ENCODE assay signal across 2 cellular contexts in the genomic region with DNA sequence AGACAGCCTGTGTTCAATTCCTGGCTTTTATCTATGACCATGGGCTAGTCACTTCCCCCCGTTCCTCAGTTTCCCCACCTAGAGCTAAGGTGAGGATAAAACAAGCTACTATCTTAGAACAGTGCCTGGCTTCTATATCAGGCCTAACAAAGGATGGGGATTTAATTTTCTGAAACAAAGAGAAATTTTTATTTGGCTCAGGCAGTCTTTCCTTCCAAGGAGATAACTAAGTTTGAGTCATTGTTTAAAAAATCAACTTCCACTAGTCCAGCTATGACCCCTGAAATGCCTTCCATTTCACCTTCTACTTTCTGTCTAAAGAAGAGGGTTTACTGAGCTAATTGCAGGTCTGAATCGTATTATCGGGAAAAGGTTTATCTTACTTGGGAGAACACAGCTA.
TF ChIP-seq lines count a peak whose summit lies in the region.

No MANE protein-coding gene starts in this region.

TF ChIP-seq in SK-N-SH, 30 proteins besides CTCF, POLR2A, EP300 and RAD21 (continued from another document):
- no peak for TF ChIP-seq REST (IDR thresholded peaks at IDR 0.05; ENCODE audit: low read depth, low read length)
- no peak for TF ChIP-seq CHD2 (IDR thresholded peaks at IDR 0.05; ENCODE audit: low read length, partially characterized antibody)
- TF ChIP-seq NFIC (IDR thresholded peaks at IDR 0.05; ENCODE audit: borderline replicate concordance): no peak
- no peak for TF ChIP-seq RFX5 (IDR thresholded peaks at IDR 0.05; ENCODE audit: low read length)
- no peak for TF ChIP-seq MEF2A (IDR thresholded peaks at IDR 0.05; ENCODE audit: borderline replicate concordance, low read depth)
- TF ChIP-seq SMC3 (IDR thresholded peaks at IDR 0.05; ENCODE audit: low read depth, low read length): no peak
- TF ChIP-seq GATA2 (CRISPR knock-in tag; IDR thresholded peaks at IDR 0.05): no peak
- no peak for TF ChIP-seq SIN3A (IDR thresholded peaks at IDR 0.05; ENCODE audit: borderline replicate concordance, low read depth, low read length)
- TF ChIP-seq ELF1 (IDR thresholded peaks at IDR 0.05): no peak
- no peak for TF ChIP-seq TCF12 (IDR thresholded peaks at IDR 0.05)
- TF ChIP-seq GABPA (IDR thresholded peaks at IDR 0.05; ENCODE audit: low read depth): no peak
- TF ChIP-seq JUND (IDR thresholded peaks at IDR 0.05): no peak
- TF ChIP-seq FOSL2 (IDR thresholded peaks at IDR 0.05; ENCODE audit: borderline replicate concordance, low read depth): no peak

TF ChIP-seq in SK-N-SH treated with all-trans-retinoic acid at 6 μM for 48 hours, 23 proteins besides CTCF, POLR2A, EP300 and RAD21 (continued from another document):
- TF ChIP-seq, protein P1, sequence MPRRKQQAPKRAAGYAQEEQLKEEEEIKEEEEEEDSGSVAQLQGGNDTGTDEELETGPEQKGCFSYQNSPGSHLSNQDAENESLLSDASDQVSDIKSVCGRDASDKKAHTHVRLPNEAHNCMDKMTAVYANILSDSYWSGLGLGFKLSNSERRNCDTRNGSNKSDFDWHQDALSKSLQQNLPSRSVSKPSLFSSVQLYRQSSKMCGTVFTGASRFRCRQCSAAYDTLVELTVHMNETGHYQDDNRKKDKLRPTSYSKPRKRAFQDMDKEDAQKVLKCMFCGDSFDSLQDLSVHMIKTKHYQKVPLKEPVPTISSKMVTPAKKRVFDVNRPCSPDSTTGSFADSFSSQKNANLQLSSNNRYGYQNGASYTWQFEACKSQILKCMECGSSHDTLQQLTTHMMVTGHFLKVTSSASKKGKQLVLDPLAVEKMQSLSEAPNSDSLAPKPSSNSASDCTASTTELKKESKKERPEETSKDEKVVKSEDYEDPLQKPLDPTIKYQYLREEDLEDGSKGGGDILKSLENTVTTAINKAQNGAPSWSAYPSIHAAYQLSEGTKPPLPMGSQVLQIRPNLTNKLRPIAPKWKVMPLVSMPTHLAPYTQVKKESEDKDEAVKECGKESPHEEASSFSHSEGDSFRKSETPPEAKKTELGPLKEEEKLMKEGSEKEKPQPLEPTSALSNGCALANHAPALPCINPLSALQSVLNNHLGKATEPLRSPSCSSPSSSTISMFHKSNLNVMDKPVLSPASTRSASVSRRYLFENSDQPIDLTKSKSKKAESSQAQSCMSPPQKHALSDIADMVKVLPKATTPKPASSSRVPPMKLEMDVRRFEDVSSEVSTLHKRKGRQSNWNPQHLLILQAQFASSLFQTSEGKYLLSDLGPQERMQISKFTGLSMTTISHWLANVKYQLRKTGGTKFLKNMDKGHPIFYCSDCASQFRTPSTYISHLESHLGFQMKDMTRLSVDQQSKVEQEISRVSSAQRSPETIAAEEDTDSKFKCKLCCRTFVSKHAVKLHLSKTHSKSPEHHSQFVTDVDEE (CRISPR knock-in tag; IDR thresholded peaks at IDR 0.05): no peak
- no peak for TF ChIP-seq PATZ1 (CRISPR knock-in tag; IDR thresholded peaks at IDR 0.05; ENCODE audit: borderline replicate concordance)
- TF ChIP-seq ARNTL (CRISPR knock-in tag; IDR thresholded peaks at IDR 0.05; ENCODE audit: borderline replicate concordance, low read depth): no peak
- TF ChIP-seq ZFP30 (CRISPR knock-in tag; IDR thresholded peaks at IDR 0.05): no peak
- TF ChIP-seq CSDC2 (CRISPR knock-in tag; IDR thresholded peaks at IDR 0.05): no peak
- TF ChIP-seq OSR1 (CRISPR knock-in tag; IDR thresholded peaks at IDR 0.05): no peak
- no peak for TF ChIP-seq CSRNP3 (CRISPR knock-in tag; IDR thresholded peaks at IDR 0.05)
- no peak for TF ChIP-seq TOX (CRISPR knock-in tag; IDR thresholded peaks at IDR 0.05; ENCODE audit: borderline replicate concordance)
- TF ChIP-seq POU6F1 (CRISPR knock-in tag; IDR thresholded peaks at IDR 0.05; ENCODE audit: borderline replicate concordance, low read depth): no peak
- no peak for TF ChIP-seq ZNF8 (CRISPR knock-in tag; IDR thresholded peaks at IDR 0.05)
- no peak for TF ChIP-seq TCF4 (CRISPR knock-in tag; IDR thresholded peaks at IDR 0.05; ENCODE audit: borderline replicate concordance)
- TF ChIP-seq ZC3H10 (CRISPR knock-in tag; IDR thresholded peaks at IDR 0.05): no peak
- no peak for TF ChIP-seq ESRRG (CRISPR knock-in tag; IDR thresholded peaks at IDR 0.05)
- TF ChIP-seq SNAI2 (CRISPR knock-in tag; IDR thresholded peaks at IDR 0.05): no peak
- no peak for TF ChIP-seq GLIS3 (CRISPR knock-in tag; IDR thresholded peaks at IDR 0.05)
- no peak for TF ChIP-seq ZNF70 (CRISPR knock-in tag; IDR thresholded peaks at IDR 0.05)
- no peak for TF ChIP-seq PPARA (CRISPR knock-in tag; IDR thresholded peaks at IDR 0.05; ENCODE audit: borderline replicate concordance)
TF ChIP-seq in SK-N-SH treated with all-trans-retinoic acid at 6 μM for 48 hours: peak in this region for 0.
